In the genomic region with DNA sequence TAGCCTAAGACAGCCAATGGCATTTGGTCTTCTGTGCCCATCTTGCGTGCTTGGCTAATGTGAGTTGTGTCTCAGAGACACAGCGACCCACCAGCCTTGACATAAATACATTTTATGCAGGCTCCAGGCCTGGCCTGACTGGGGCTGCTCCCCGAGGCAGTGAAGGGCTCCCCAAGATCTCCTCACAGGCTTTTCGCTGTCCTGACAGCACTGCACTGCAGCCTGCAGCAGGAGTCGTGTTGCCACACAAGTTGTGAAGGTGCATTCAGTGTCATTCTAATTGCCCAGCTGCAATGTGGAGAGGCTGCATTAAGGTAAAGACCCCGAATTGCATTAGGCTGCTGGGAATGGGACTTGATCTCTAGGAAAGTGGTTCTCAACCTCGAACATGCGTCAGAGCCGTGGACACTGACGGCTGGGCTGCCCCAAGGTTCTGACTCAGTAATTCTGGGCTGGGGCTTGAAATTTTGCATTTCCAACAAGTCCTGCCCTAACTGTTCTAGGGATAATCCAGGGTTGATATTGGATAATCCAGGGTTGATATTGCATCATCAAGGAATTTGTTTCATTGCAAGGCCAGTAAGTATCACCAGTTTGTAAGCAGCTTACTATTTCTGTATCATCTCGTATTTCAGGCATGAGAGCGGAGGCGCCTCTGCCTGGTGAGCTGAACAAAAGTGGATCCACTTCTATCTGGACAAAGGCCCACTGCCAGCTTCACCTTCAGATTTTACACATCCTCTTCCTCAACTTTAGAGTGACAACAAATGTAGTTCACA, we compare ENCODE assay signal across 17 cellular contexts.
DNase-seq lines count a peak whose midpoint lies in the region; ATAC-seq, FAIRE-seq and TF ChIP-seq lines count a peak whose summit lies in the region.
"Had no signal": no experiment of that assay in that cellular context is flagged by ENCODE, and none has a peak within 500 bp of the region (broad histone marks: within the 10 kb centered on the region; RNA-seq: fewer than 3 reads in every experiment).

No MANE protein-coding gene starts in this region.

- H2BK12ac ChIP-seq in mesenchymal stem cell (ENCODE audit: low read length in 2 of 2): no peak overlapping the region

- H4K20me1 ChIP-seq in BLaER1 treated with 17β-estradiol and CSF1 and Interleukin-3, amounts not matched to agents 10 nM and 100 nM: no peaks in the 10 kb centered on the region

- H3K23ac ChIP-seq in mesenchymal stem cell (ENCODE audit: low read length in 2 of 2): no peak overlapping the region

- no peak for FAIRE-seq in bronchial epithelial cell (lab: Jason Lieb, UNC)
- FAIRE-seq: HTR-8/SVneo had no signal

- no peaks in the 10 kb centered on the region for H3K27me3 ChIP-seq in BLaER1 treated with 17β-estradiol and CSF1 and Interleukin-3, amounts not matched to agents 10 nM and 100 nM
- H3K27me3 ChIP-seq in bronchial epithelial cell (ENCODE audit: control insufficient read depth, insufficient read depth, low read length) (peaks cover 2% of the 10 kb centered on the region), mesenchymal stem cell (ENCODE audit: control insufficient read depth in 1 of 2, insufficient read depth in 1 of 2, low read length in 2 of 2) (no peaks in the 10 kb centered on the region)

- peak; percentile 37 for DNase-seq in bronchial epithelial cell (ENCODE audit: low read depth)
- peak; percentile 24 for DNase-seq in mesenchymal stem cell
- no peak for DNase-seq in SKM-1 (lab: John Stamatoyannopoulos, UW; ENCODE audit: unreplicated experiment)
- DNase-seq in NCI-H2171 (lab: John Stamatoyannopoulos, UW): no peak
- DNase-seq: amygdala, dorsolateral prefrontal cortex, HFFc6, naive B cell, NCI-H1105 treated with DMSO at 0.1 percent for 48 hours, NCI-H774 had no signal

- peaks cover 34 to 55% (median 51%) of the 10 kb centered on the region in 11 experiments for H3K9me3 ChIP-seq in BLaER1 treated with 17β-estradiol and CSF1 and Interleukin-3, amounts not matched to agents 10 nM and 100 nM (replicated peaks in 1 of 11)
- H3K9me3 ChIP-seq in mesenchymal stem cell (ENCODE audit: control insufficient read depth, low read length): peaks cover 29% of the 10 kb centered on the region

- no peak overlapping the region for H2BK5ac ChIP-seq in mesenchymal stem cell (ENCODE audit: low read depth, low read length, poor library complexity, severe bottlenecking)

- H4K8ac ChIP-seq in mesenchymal stem cell (ENCODE audit: low read length): no peak overlapping the region

- no peak overlapping the region for H3K9ac ChIP-seq in BLaER1 treated with 17β-estradiol and CSF1 and Interleukin-3, amounts not matched to agents 10 nM and 100 nM
- no peak overlapping the region for H3K9ac ChIP-seq in mesenchymal stem cell (ENCODE audit: low read length)

- no peak overlapping the region for H3K18ac ChIP-seq in mesenchymal stem cell (ENCODE audit: low read depth in 1 of 2, low read length in 2 of 2)

- ATAC-seq in GM19395 (IDR thresholded peaks at IDR 0.05; ENCODE audit: unreplicated experiment) (no peak), GM21619 (IDR thresholded peaks at IDR 0.05; ENCODE audit: unreplicated experiment) (no peak)
- ATAC-seq: sciatic nerve had no signal

- WGBS in mesenchymal stem cell: 80% methylated on average over 13 of the region's 13 CpGs

- no peak for TF ChIP-seq EP300 in Ishikawa (IDR thresholded peaks at IDR 0.05; ENCODE audit: borderline replicate concordance)

- no peak overlapping the region for H3K14ac ChIP-seq in mesenchymal stem cell (ENCODE audit: low read length in 2 of 2)

- peaks cover 9 to 55% (median 38%) of the 10 kb centered on the region in 10 experiments for H3K4me1 ChIP-seq in BLaER1 treated with 17β-estradiol and CSF1 and Interleukin-3, amounts not matched to agents 10 nM and 100 nM
- peaks cover 4% of the 10 kb centered on the region for H3K4me1 ChIP-seq in mesenchymal stem cell (ENCODE audit: control insufficient read depth, insufficient read depth, low read depth, low read length)

- peak overlapping the region in 7 of 11 experiments; percentile 10 to 55 (median 43); a peak in 12 of 22 replicates for H3K27ac ChIP-seq in BLaER1 treated with 17β-estradiol and CSF1 and Interleukin-3, amounts not matched to agents 10 nM and 100 nM
- no peak overlapping the region for H3K27ac ChIP-seq in mesenchymal stem cell (ENCODE audit: low read length, poor library complexity, severe bottlenecking)
- H3K27ac ChIP-seq: dorsolateral prefrontal cortex, suprapubic skin had no signal

- no peak overlapping the region for H2AFZ ChIP-seq in mesenchymal stem cell (ENCODE audit: low read depth, low read length)

- no peak overlapping the region for H3K4ac ChIP-seq in mesenchymal stem cell (ENCODE audit: low read depth in 1 of 2, low read length in 2 of 2)

- no peak for TF ChIP-seq CTCF in bronchial epithelial cell (IDR thresholded peaks at IDR 0.05; ENCODE audit: insufficient read depth, low read length, severe bottlenecking)

- H3K79me1 ChIP-seq in mesenchymal stem cell (replicated peaks; ENCODE audit: low read length, poor library complexity, severe bottlenecking): no peaks in the 10 kb centered on the region

- H2BK120ac ChIP-seq in mesenchymal stem cell (ENCODE audit: low read depth, low read length): no peak overlapping the region

- H3K36me3 ChIP-seq in BLaER1 treated with 17β-estradiol and CSF1 and Interleukin-3, amounts not matched to agents 10 nM and 100 nM: peaks cover 0 to 5% (median 0%) of the 10 kb centered on the region in 11 experiments; a peak in 5 of 22 replicates
- H3K36me3 ChIP-seq in bronchial epithelial cell (ENCODE audit: control insufficient read depth, insufficient read depth, low read length) (no peaks in the 10 kb centered on the region), mesenchymal stem cell (ENCODE audit: control insufficient read depth in 1 of 2, insufficient read depth in 2 of 2, low read depth in 1 of 2, low read length in 2 of 2) (no peaks in the 10 kb centered on the region)
- H3K36me3 ChIP-seq: suprapubic skin had no signal

- no peak overlapping the region for H2BK15ac ChIP-seq in mesenchymal stem cell (ENCODE audit: low read depth, poor library complexity, severe bottlenecking)

- no peak for TF ChIP-seq RAD21 in Ishikawa (IDR thresholded peaks at IDR 0.05; ENCODE audit: low read depth)

- peak overlapping the region; percentile 6 to 80 (median 63); a peak in 20 of 22 replicates for H3K4me2 ChIP-seq in BLaER1 treated with 17β-estradiol and CSF1 and Interleukin-3, amounts not matched to agents 10 nM and 100 nM
- H3K4me2 ChIP-seq in mesenchymal stem cell (ENCODE audit: low read length, poor library complexity, severe bottlenecking): no peak overlapping the region

- H2AK5ac ChIP-seq in mesenchymal stem cell (ENCODE audit: low read length, severe bottlenecking): no peak overlapping the region

- no peak overlapping the region for H4K91ac ChIP-seq in mesenchymal stem cell (ENCODE audit: low read length)

- no peak overlapping the region for H3K4me3 ChIP-seq in BLaER1 treated with 17β-estradiol and CSF1 and Interleukin-3, amounts not matched to agents 10 nM and 100 nM
- H3K4me3 ChIP-seq in bronchial epithelial cell (ENCODE audit: low read depth, low read length) (no peak overlapping the region), mesenchymal stem cell (ENCODE audit: insufficient read depth in 1 of 2, low read depth in 1 of 2, low read length in 2 of 2) (no peak overlapping the region)
- H3K4me3 ChIP-seq: dorsolateral prefrontal cortex, suprapubic skin had no signal

TF ChIP-seq in Ishikawa, 13 proteins besides CTCF, POLR2A, EP300 and RAD21:
- TF ChIP-seq CEBPB (IDR thresholded peaks at IDR 0.05): 0 out of 2 replicates have a peak, but pooled peaks have one; percentile 31
- TF ChIP-seq, protein P1, sequence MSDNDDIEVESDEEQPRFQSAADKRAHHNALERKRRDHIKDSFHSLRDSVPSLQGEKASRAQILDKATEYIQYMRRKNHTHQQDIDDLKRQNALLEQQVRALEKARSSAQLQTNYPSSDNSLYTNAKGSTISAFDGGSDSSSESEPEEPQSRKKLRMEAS (IDR thresholded peaks at IDR 0.05): no peak
TF ChIP-seq in Ishikawa: peak in this region for 1.

Comparison
In these comparisons a context has a peak if more than half of its experiments do, and no peak if none do; other contexts are left out.
1. DNase-seq: peak in bronchial epithelial cell (single experiment) and mesenchymal stem cell (single experiment); none in SKM-1 (single experiment) and NCI-H2171 (single experiment).